In genomic region chr4:108107116-108107515, GRCh38 we compare ENCODE assay signal across 29 cellular contexts.
DNase-seq lines count a peak whose midpoint lies in the region; ATAC-seq, FAIRE-seq and TF ChIP-seq lines count a peak whose summit lies in the region.
"Had no signal": no experiment of that assay in that cellular context is flagged by ENCODE, and none has a peak within 500 bp of the region (broad histone marks: within the 10 kb centered on the region; RNA-seq: fewer than 3 reads in every experiment).

No MANE protein-coding gene starts in this region.

- no peaks in the 10 kb centered on the region for H3K9me3 ChIP-seq in T-helper 17 cell (ENCODE audit: control insufficient read depth, low read length, poor library complexity, severe bottlenecking)
- no peaks in the 10 kb centered on the region for H3K9me3 ChIP-seq in neural progenitor cell (ENCODE audit: low read depth)
- H3K9me3 ChIP-seq: ascending aorta, gastrocnemius medialis had no signal

- no peaks in the 10 kb centered on the region for H3K79me2 ChIP-seq in neural progenitor cell (ENCODE audit: low read depth)
- H3K79me2 ChIP-seq: hepatocyte had no signal

- DNase-seq in activated CD4-positive, alpha-beta T cell treated with anti-CD3 and anti-CD28 coated beads, Interleukin-2, amount 10 ng/mL, durations not matched to agents 24 days and 14 days, result no peak
- no peak for DNase-seq in activated CD4-positive, alpha-beta T cell treated with anti-CD3 and anti-CD28 coated beads, Interleukin-2, amount 50 U/mL, for 1 hour
- DNase-seq in CD1c-positive myeloid dendritic cell (ENCODE audit: extremely low spot score) (peak; percentile 25), T-helper 17 cell (no peak), neural progenitor cell (ENCODE audit: low spot score) (no peak), RCC 7860 (ENCODE audit: low spot score) (no peak)
- DNase-seq in activated naive CD8-positive, alpha-beta T cell treated with anti-CD3 and anti-CD28 coated beads, Interleukin-2, amount 50 U/mL, for 24 hours, result no peak
- DNase-seq: activated CD4-positive, alpha-beta T cell treated with anti-CD3 and anti-CD28 coated beads for 1 hour; activated gamma-delta T cell treated with Interleukin-2 at 50 U/mL for 16 hours; gastrocnemius medialis; kidney glomerular epithelial cell; MV-4-11; naive B cell; NCI-H146; NCI-H446; NCI-H748 treated with DMSO at 0.1 percent for 48 hours; SHP77; stimulated activated CD4-positive, alpha-beta T cell treated with anti-CD3 and anti-CD28 coated beads, Interleukin-4, amount 100 ng/mL, for 4 hours; substantia nigra had no signal

- no peaks in the 10 kb centered on the region for H3K36me3 ChIP-seq in neural progenitor cell
- H3K36me3 ChIP-seq: ascending aorta, gastrocnemius medialis had no signal

- H4K20me1 ChIP-seq in neural progenitor cell (ENCODE audit: low read depth), result no peaks in the 10 kb centered on the region

- ATAC-seq in T-helper 17 cell (no peak), HG02852 (IDR thresholded peaks at IDR 0.05; ENCODE audit: unreplicated experiment) (no peak)
- ATAC-seq in activated naive CD8-positive, alpha-beta T cell treated with anti-CD3 and anti-CD28 coated beads, Interleukin-2, amount 50 U/mL, for 24 hours, result no peak
- ATAC-seq: gastrocnemius medialis, GM23338, Panc1 had no signal

- no peaks in the 10 kb centered on the region for H3K27me3 ChIP-seq in neural progenitor cell
- H3K27me3 ChIP-seq: ascending aorta, gastrocnemius medialis, hepatocyte had no signal

- no peak for TF ChIP-seq CTCF in neural progenitor cell (IDR thresholded peaks at IDR 0.05)

- no peak overlapping the region for H3K4me3 ChIP-seq in neural progenitor cell
- H3K4me3 ChIP-seq: ascending aorta, gastrocnemius medialis, GM23338, hepatocyte had no signal

- FAIRE-seq in RCC 7860 (lab: Jason Lieb, UNC), result no peak
- FAIRE-seq: A204.1, endothelial cell of umbilical vein, GM18507 had no signal

- no peak overlapping the region for H3K9ac ChIP-seq in neural progenitor cell

- H3K27ac Mint-ChIP-seq in activated CD4-positive, alpha-beta T cell treated with anti-CD3 and anti-CD28 coated beads, Interleukin-2, amount 10 ng/mL, durations not matched to agents 24 days and 14 days, result peak overlapping the region; percentile 97
- peak overlapping the region; percentile 97 for H3K27ac Mint-ChIP-seq in T-helper 17 cell
- peak overlapping the region; percentile 98 for H3K27ac Mint-ChIP-seq in activated naive CD8-positive, alpha-beta T cell treated with anti-CD3 and anti-CD28 coated beads, Interleukin-2, amount 50 U/mL, for 24 hours
- no peak overlapping the region for H3K27ac Mint-ChIP-seq in neural progenitor cell
- H3K27ac Mint-ChIP-seq: GM23338, mesothelial cell of epicardium, type B pancreatic cell had no signal

- H3K9me3 Mint-ChIP-seq in activated CD4-positive, alpha-beta T cell treated with anti-CD3 and anti-CD28 coated beads, Interleukin-2, amount 10 ng/mL, durations not matched to agents 24 days and 14 days, result peaks cover 4% of the 10 kb centered on the region
- H3K9me3 Mint-ChIP-seq in activated naive CD8-positive, alpha-beta T cell treated with anti-CD3 and anti-CD28 coated beads, Interleukin-2, amount 50 U/mL, for 24 hours, result no peaks in the 10 kb centered on the region
- no peaks in the 10 kb centered on the region for H3K9me3 Mint-ChIP-seq in neural progenitor cell
- H3K9me3 Mint-ChIP-seq: GM23338, mesothelial cell of epicardium, type B pancreatic cell had no signal

- H3K36me3 Mint-ChIP-seq in activated CD4-positive, alpha-beta T cell treated with anti-CD3 and anti-CD28 coated beads, Interleukin-2, amount 10 ng/mL, durations not matched to agents 24 days and 14 days (ENCODE audit: low read depth), result peaks cover 55% of the 10 kb centered on the region
- H3K36me3 Mint-ChIP-seq in T-helper 17 cell (ENCODE audit: low read depth), result peaks cover 2% of the 10 kb centered on the region
- peaks cover 25% of the 10 kb centered on the region for H3K36me3 Mint-ChIP-seq in activated naive CD8-positive, alpha-beta T cell treated with anti-CD3 and anti-CD28 coated beads, Interleukin-2, amount 50 U/mL, for 24 hours (ENCODE audit: low read depth)
- H3K36me3 Mint-ChIP-seq in neural progenitor cell, result peaks cover 28% of the 10 kb centered on the region
- H3K36me3 Mint-ChIP-seq: naive B cell had no signal

- H3K27me3 Mint-ChIP-seq in activated CD4-positive, alpha-beta T cell treated with anti-CD3 and anti-CD28 coated beads, Interleukin-2, amount 10 ng/mL, durations not matched to agents 24 days and 14 days, result no peaks in the 10 kb centered on the region
- no peaks in the 10 kb centered on the region for H3K27me3 Mint-ChIP-seq in T-helper 17 cell
- H3K27me3 Mint-ChIP-seq in activated naive CD8-positive, alpha-beta T cell treated with anti-CD3 and anti-CD28 coated beads, Interleukin-2, amount 50 U/mL, for 24 hours, result no peaks in the 10 kb centered on the region
- peaks cover 3% of the 10 kb centered on the region for H3K27me3 Mint-ChIP-seq in neural progenitor cell (ENCODE audit: insufficient read depth, low read depth)

- no peak overlapping the region for H2AFZ ChIP-seq in neural progenitor cell (replicated peaks)
- H2AFZ ChIP-seq: GM23338, hepatocyte had no signal

- no peak overlapping the region for H3K27ac ChIP-seq in neural progenitor cell
- H3K27ac ChIP-seq: ascending aorta, gastrocnemius medialis, hepatocyte had no signal

- intact Hi-C loops in activated CD4-positive, alpha-beta T cell treated with anti-CD3 and anti-CD28 coated beads, Interleukin-2, amount 10 ng/mL, durations not matched to agents 24 days and 14 days (cut with micrococcal nuclease), result no loop called here

- peaks cover 21% of the 10 kb centered on the region for H3K4me1 ChIP-seq in neural progenitor cell
- H3K4me1 ChIP-seq: ascending aorta, gastrocnemius medialis had no signal

- no peak overlapping the region for H3K4me2 ChIP-seq in neural progenitor cell
- H3K4me2 ChIP-seq: GM23338, hepatocyte had no signal

- peak overlapping the region; percentile 67 for H3K4me3 Mint-ChIP-seq in activated CD4-positive, alpha-beta T cell treated with anti-CD3 and anti-CD28 coated beads, Interleukin-2, amount 10 ng/mL, durations not matched to agents 24 days and 14 days
- peak overlapping the region; percentile 34 for H3K4me3 Mint-ChIP-seq in T-helper 17 cell
- H3K4me3 Mint-ChIP-seq in activated naive CD8-positive, alpha-beta T cell treated with anti-CD3 and anti-CD28 coated beads, Interleukin-2, amount 50 U/mL, for 24 hours, result peak overlapping the region; percentile 76
- no peak overlapping the region for H3K4me3 Mint-ChIP-seq in neural progenitor cell
- H3K4me3 Mint-ChIP-seq: GM23338, mesothelial cell of epicardium, naive B cell, type B pancreatic cell had no signal

- H3F3A ChIP-seq in neural progenitor cell (ENCODE audit: low read depth), result no peaks in the 10 kb centered on the region

- peaks cover 80% of the 10 kb centered on the region for H3K4me1 Mint-ChIP-seq in activated CD4-positive, alpha-beta T cell treated with anti-CD3 and anti-CD28 coated beads, Interleukin-2, amount 10 ng/mL, durations not matched to agents 24 days and 14 days
- peaks cover 64% of the 10 kb centered on the region for H3K4me1 Mint-ChIP-seq in T-helper 17 cell
- H3K4me1 Mint-ChIP-seq in activated naive CD8-positive, alpha-beta T cell treated with anti-CD3 and anti-CD28 coated beads, Interleukin-2, amount 50 U/mL, for 24 hours, result peaks cover 94% of the 10 kb centered on the region
- peaks cover 32% of the 10 kb centered on the region for H3K4me1 Mint-ChIP-seq in neural progenitor cell
